ENCODE assay signal across 13 cellular contexts in the genomic region with DNA sequence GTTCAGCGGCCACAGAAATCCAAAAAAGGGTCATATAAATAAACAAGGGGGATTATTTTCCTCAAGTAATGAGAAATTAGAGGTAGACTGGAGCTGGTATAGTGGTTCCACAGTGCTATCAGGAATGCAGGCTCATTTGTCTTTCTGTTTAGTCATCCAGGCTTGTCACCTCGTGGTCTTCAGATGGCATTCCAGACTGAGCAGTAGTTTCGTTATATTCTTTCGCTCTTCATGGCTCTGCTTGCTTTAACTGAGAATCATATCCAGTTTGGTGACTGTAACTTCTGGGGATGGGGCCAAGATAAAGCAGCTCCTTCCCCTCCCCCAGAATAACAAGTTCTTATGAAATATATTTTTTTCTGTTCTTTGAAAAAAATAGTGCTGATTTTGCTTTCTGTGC. TPM values are rescaled to one million over a fixed set of nuclear protein-coding genes. Genes with fewer than 3 reads are reported as not detected.
DNase-seq lines count a peak whose midpoint lies in the region; FAIRE-seq and TF ChIP-seq lines count a peak whose summit lies in the region.
"Had no signal": no experiment of that assay in that cellular context is flagged by ENCODE, and none has a peak within 500 bp of the region (broad histone marks: within the 10 kb centered on the region; RNA-seq: fewer than 3 reads in every experiment).

No MANE protein-coding gene starts in this region.

- DNase-seq in AG08396 (ENCODE audit: low spot score) (peak; percentile 82), LHCN-M2 (ENCODE audit: low read depth) (peak; percentile 84), bronchial epithelial cell (ENCODE audit: low read depth) (peak; percentile 44), myocyte (ENCODE audit: low read depth) (peak; percentile 86), NCI-H2171 treated with DMSO at 0.1 percent for 48 hours (lab: John Stamatoyannopoulos, UW) (no peak), DMS 273 treated with DMSO at 0.1 percent for 48 hours (lab: John Stamatoyannopoulos, UW) (no peak)
- DNase-seq in activated effector memory CD4-positive, alpha-beta T cell treated with Interleukin-2 at 50 U/mL for 16 hours, result no peak
- no peak for DNase-seq in activated effector memory CD4-positive, alpha-beta T cell treated with anti-CD3 and anti-CD28 coated beads, Interleukin-2, amount 50 U/mL, for 16 hours
- DNase-seq: CD4-positive, CD25-positive, alpha-beta regulatory T cell; mucosa of descending colon; NCI-H1930 had no signal

- no peaks in the 10 kb centered on the region for H3K27me3 ChIP-seq in bronchial epithelial cell (ENCODE audit: control insufficient read depth, insufficient read depth, low read length)

- no peaks in the 10 kb centered on the region for H3K36me3 ChIP-seq in bronchial epithelial cell (ENCODE audit: control insufficient read depth, insufficient read depth, low read length)

- H3K4me3 ChIP-seq in bronchial epithelial cell (ENCODE audit: low read depth, low read length), result no peak overlapping the region
- H3K4me3 ChIP-seq: GM12878, mucosa of descending colon had no signal

- no peak for FAIRE-seq in bronchial epithelial cell (lab: Jason Lieb, UNC)
- FAIRE-seq: GM12878, TTC549 had no signal

- no peak for TF ChIP-seq CTCF in bronchial epithelial cell (IDR thresholded peaks at IDR 0.05; ENCODE audit: insufficient read depth, low read length, severe bottlenecking)

RNA-seq across cellular contexts. Expression of a gene that starts 9.5 kb away (rescaled TPM):
- total RNA-seq in LHCN-M2 (2014; rRNA removed), result 41.6 and 42.9 TPM in 2 replicates
- 14.4 TPM for polyA plus RNA-seq in LHCN-M2 (2012)
- 42.1 and 42.6 TPM in 2 replicates for total RNA-seq in bronchial epithelial cell
- 34.6 and 37.6 TPM in 2 replicates for total RNA-seq in myocyte
- polyA plus RNA-seq in myocyte (2012), result 21.7 TPM

RNA-seq across cellular contexts. Expression of a gene that starts 9.6 kb away (rescaled TPM):
- total RNA-seq in LHCN-M2 (2014; rRNA removed) (66.6 and 71.3 TPM in 2 replicates), bronchial epithelial cell (26.9 and 35.5 TPM in 2 replicates), myocyte (59.2 and 60.4 TPM in 2 replicates)
- polyA plus RNA-seq in LHCN-M2 (2012), result 11.0 TPM
- polyA plus RNA-seq in myocyte (2012), result 20.2 TPM

Comparison
In these comparisons a context has a peak if more than half of its experiments do, and no peak if none do; other contexts are left out.
1. DNase-seq: peak in AG08396 (single experiment), LHCN-M2 (single experiment), bronchial epithelial cell (single experiment) and myocyte (single experiment); none in activated effector memory CD4-positive, alpha-beta T cell treated with Interleukin-2 at 50 U/mL for 16 hours (single experiment), activated effector memory CD4-positive, alpha-beta T cell treated with anti-CD3 and anti-CD28 coated beads, Interleukin-2, amount 50 U/mL, for 16 hours (single experiment), NCI-H2171 treated with DMSO at 0.1 percent for 48 hours (single experiment) and DMS 273 treated with DMSO at 0.1 percent for 48 hours (single experiment).